8 cellular contexts compared by ENCODE assay signal in genomic region chr7:149195180-149196150, GRCh38. TPM values are rescaled to one million over a fixed set of nuclear protein-coding genes. Genes with fewer than 3 reads are reported as not detected.
A peak's percentile ranks its signal among the peaks of the same experiment; 100 is the strongest.
DNase-seq lines count a peak whose midpoint lies in the region; ATAC-seq and TF ChIP-seq lines count a peak whose summit lies in the region.

Gene ZNF282, plus strand, starts transcription at chr7:149195546. Its CDS starts 44 bp downstream, at chr7:149195590.

- no peaks in the 10 kb centered on the region for H3K9me3 ChIP-seq in T-helper 17 cell (ENCODE audit: control insufficient read depth, low read length, poor library complexity, severe bottlenecking)
- H3K9me3 ChIP-seq in right cardiac atrium (ENCODE audit: control insufficient read depth, low read length): no peaks in the 10 kb centered on the region
- H3K9me3 ChIP-seq in aorta (ENCODE audit: control insufficient read depth, low read length): no peaks in the 10 kb centered on the region

- no peaks in the 10 kb centered on the region for H3K27me3 ChIP-seq in right cardiac atrium (ENCODE audit: control insufficient read depth, insufficient read depth)
- no peaks in the 10 kb centered on the region for H3K27me3 ChIP-seq in aorta (ENCODE audit: control insufficient read depth in 1 of 2, insufficient read depth in 2 of 2, low read length in 1 of 2)

- intact Hi-C loops in right cardiac atrium (cut with DNase I): no loop called here
- intact Hi-C loops in aorta (cut with DNase I): loop anchor here in 1 of 2 donors (5.0 kb wide), 1 partner anchor 42 kb away; the partner anchor contains the start of gene ZNF212

- H3K36me3 ChIP-seq in aorta (ENCODE audit: control insufficient read depth in 1 of 2, insufficient read depth in 2 of 2, low read length in 1 of 2): peaks cover 4% of the 10 kb centered on the region in 2 donors

- peak within 1 kb of the TSS; percentile 86 for H3K27ac Mint-ChIP-seq in T-helper 17 cell

- ATAC-seq in HG02798 (IDR thresholded peaks at IDR 0.05; ENCODE audit: poor library complexity, unreplicated experiment) (peak; percentile 92), T-helper 17 cell (peak; percentile 88), right cardiac atrium (peak; percentile 98), aorta (ENCODE audit: low FRiP score) (peak; percentile 97)

- H3K4me1 Mint-ChIP-seq in T-helper 17 cell: peaks cover 16% of the 10 kb centered on the region

- WGBS in right cardiac atrium: under 1% methylated on average over 97 of the region's 97 CpGs
- 0% methylated on average over 53 to 97 of the region's 97 CpGs for WGBS in aorta, 2 donors

- peak within 1 kb of the TSS; percentile 88 for H3K4me3 Mint-ChIP-seq in T-helper 17 cell

- H3K4me1 ChIP-seq in right cardiac atrium (ENCODE audit: control insufficient read depth, insufficient read depth, low read length) (peaks cover 4% of the 10 kb centered on the region), aorta (ENCODE audit: control insufficient read depth in 1 of 2, insufficient read depth in 2 of 2, low read length in 2 of 2) (no peaks in the 10 kb centered on the region)

- peak within 1 kb of the TSS; percentile 49 for H3K27ac ChIP-seq in angular gyrus (ENCODE audit: low read depth, low read length)
- H3K27ac ChIP-seq in right cardiac atrium (ENCODE audit: low read length): peak within 1 kb of the TSS; percentile 89
- peak within 1 kb of the TSS in 1 of 2 donors; percentile 66 for H3K27ac ChIP-seq in aorta (ENCODE audit: low read depth in 1 of 2, low read length in 2 of 2)

- no peaks in the 10 kb centered on the region for H3K27me3 Mint-ChIP-seq in T-helper 17 cell

- peaks cover 8% of the 10 kb centered on the region for H3K36me3 Mint-ChIP-seq in T-helper 17 cell (ENCODE audit: low read depth)

- TF ChIP-seq CTCF in GM13976 (IDR thresholded peaks at IDR 0.05; ENCODE audit: borderline replicate concordance, control extremely low read depth, extremely low read depth, insufficient read depth, missing control alignments): peak; percentile 57

- in situ Hi-C loops in GM13976 (cut with MboI; ENCODE audit: low sequenced_read_pairs, unreplicated experiment): no loop called here

- peak; percentile 96 for DNase-seq in GM13976 (ENCODE audit: low spot score)
- DNase-seq in NCI-H1417 treated with DMSO at 0.1 percent for 48 hours (lab: John Stamatoyannopoulos, UW): peak; percentile 80
- DNase-seq in T-helper 17 cell: peak; percentile 48 to 55 (median 53)
- DNase-seq in right cardiac atrium: peak; percentile 91 to 97 (median 96)
- DNase-seq in putamen (ENCODE audit: low spot score): peak; percentile 87
- peak; percentile 93 to 96 for DNase-seq in aorta

- H3K4me3 ChIP-seq in right cardiac atrium (ENCODE audit: low read length) (peak within 1 kb of the TSS; percentile 86), aorta (ENCODE audit: low read length in 2 of 2) (peak within 1 kb of the TSS; percentile 82 to 86)

RNA-seq across cellular contexts. Expression of gene ZNF282, which starts in this region (rescaled TPM):
- total RNA-seq in T-helper 17 cell (10 to 100 TPM; 14.6 to 24.4 TPM), right cardiac atrium (10 to 100 TPM; 13.6 to 14.6 (median 13.9) TPM), aorta (10 to 100 TPM; 15.5 to 21.4 TPM)
- polyA plus RNA-seq in right cardiac atrium (8.0 TPM), aorta (1 to 10 TPM; 5.3 to 8.9 TPM)
